ENCODE assay signal across 10 cellular contexts in genomic region chr7:13945670-13946069, GRCh38. TPM values are rescaled to one million over a fixed set of nuclear protein-coding genes. Genes with fewer than 3 reads are reported as not detected.
A peak's percentile ranks its signal among the peaks of the same experiment; 100 is the strongest.
DNase-seq lines count a peak whose midpoint lies in the region; ATAC-seq and TF ChIP-seq lines count a peak whose summit lies in the region.
"Had no signal": no experiment of that assay in that cellular context is flagged by ENCODE, and none has a peak within 500 bp of the region (broad histone marks: within the 10 kb centered on the region; RNA-seq: fewer than 3 reads in every experiment).

No MANE protein-coding gene starts in this region.

- ATAC-seq in heart left ventricle (peak in 3 of 4 donors; percentile 26 to 59 (median 51)), Right ventricle myocardium inferior (no peak), WTC11 (no peak), GM18502 (IDR thresholded peaks at IDR 0.05; ENCODE audit: poor library complexity, unreplicated experiment) (no peak)
- ATAC-seq: left lobe of liver had no signal

- POLR2A ChIA-PET in WTC11 (lab: Charles Lee), result no interaction called here

- no peaks in the 10 kb centered on the region for H3K27me3 Mint-ChIP-seq in WTC11 (ENCODE audit: low read depth)
- H3K27me3 Mint-ChIP-seq in Calu3 (ENCODE audit: unreplicated experiment), result no peaks in the 10 kb centered on the region

- CTCF ChIA-PET in WTC11 (lab: Charles Lee) (no interaction called here), Calu3 (lab: Charles Lee) (no interaction called here)

- no peak for DNase-seq in heart left ventricle
- DNase-seq in Right ventricle myocardium inferior (ENCODE audit: missing footprints), result no peak
- no peak for DNase-seq in WTC11 (ENCODE audit: low spot score)
- peak; percentile 50 for DNase-seq in kidney glomerular epithelial cell (lab: John Stamatoyannopoulos, UW)
- no peak for DNase-seq in Calu3
- no peak for DNase-seq in prostate gland (ENCODE audit: low spot score)
- DNase-seq in MV-4-11 (lab: John Stamatoyannopoulos, UW), result no peak

- TF ChIP-seq POLR2A in heart left ventricle (IDR thresholded peaks at IDR 0.05) (no peak), prostate gland (IDR thresholded peaks at IDR 0.05) (no peak)

- H3K4me1 ChIP-seq in heart left ventricle, result peaks cover 0 to 4% (median 0%) of the 10 kb centered on the region in 12 donors
- H3K4me1 ChIP-seq in prostate gland (replicated peaks), result no peaks in the 10 kb centered on the region

- H3K27me3 ChIP-seq in heart left ventricle, result no peaks in the 10 kb centered on the region
- no peaks in the 10 kb centered on the region for H3K27me3 ChIP-seq in prostate gland (replicated peaks; ENCODE audit: insufficient read depth)

- H3K4me3 Mint-ChIP-seq in WTC11, result no peak overlapping the region
- no peak overlapping the region for H3K4me3 Mint-ChIP-seq in Calu3 (ENCODE audit: low read depth, unreplicated experiment)

- peak overlapping the region; percentile 12; the same call in 1 of the 2 replicates for H3K27ac Mint-ChIP-seq in WTC11
- H3K27ac Mint-ChIP-seq in Calu3 (ENCODE audit: unreplicated experiment), result no peak overlapping the region

- H3K9me3 Mint-ChIP-seq in WTC11 (peaks cover 15% of the 10 kb centered on the region), Calu3 (ENCODE audit: low read depth, unreplicated experiment) (no peaks in the 10 kb centered on the region)

- H3K4me1 Mint-ChIP-seq in WTC11 (peaks cover 44% of the 10 kb centered on the region), Calu3 (ENCODE audit: low read depth, unreplicated experiment) (no peaks in the 10 kb centered on the region)

- H3K9me3 ChIP-seq in heart left ventricle, result no peaks in the 10 kb centered on the region
- H3K9me3 ChIP-seq in prostate gland, result no peaks in the 10 kb centered on the region

- H3K27ac ChIP-seq in heart left ventricle (no peak overlapping the region), prostate gland (no peak overlapping the region)
- H3K27ac ChIP-seq: epithelial cell of prostate had no signal

- intact Hi-C loops in heart left ventricle (cut with DNase I), result no loop called here
- intact Hi-C loops in Right ventricle myocardium inferior (cut with DNase I), result loop anchor here (2.0 kb wide), 1 partner anchor 23 kb away; no protein-coding TSS in a partner anchor
- intact Hi-C loops in Calu3 (cut with micrococcal nuclease; ENCODE audit: unreplicated experiment), result no loop called here
- intact Hi-C loops in prostate gland (cut with DNase I), result no loop called here

- no peak for TF ChIP-seq CTCF in heart left ventricle (IDR thresholded peaks at IDR 0.05)
- TF ChIP-seq CTCF in WTC11 (IDR thresholded peaks at IDR 0.05), result no peak
- no peak for TF ChIP-seq CTCF in Calu3 (IDR thresholded peaks at IDR 0.05; ENCODE audit: unreplicated experiment)
- no peak for TF ChIP-seq CTCF in prostate gland (IDR thresholded peaks at IDR 0.05)

- H3K4me3 ChIP-seq in heart left ventricle, result peak overlapping the region in 2 of 12 donors; percentile 11 to 18
- H3K4me3 ChIP-seq in prostate gland, result no peak overlapping the region

- H3K36me3 Mint-ChIP-seq in WTC11 (peaks cover 38% of the 10 kb centered on the region), Calu3 (ENCODE audit: insufficient read depth, unreplicated experiment) (no peaks in the 10 kb centered on the region)

- H3K36me3 ChIP-seq in heart left ventricle (no peaks in the 10 kb centered on the region), prostate gland (no peaks in the 10 kb centered on the region)

- no TSS peak for BruUV-seq in Calu3 (replicated peaks; lab: Mats Ljungman, UMichigan)

- 84 to 89% (median 86%) methylated on average over 7 of the region's 7 CpGs for WGBS in heart left ventricle, 4 donors
- WGBS in prostate gland, result 60% methylated on average over 7 of the region's 7 CpGs

TF ChIP-seq in WTC11, 78 proteins besides CTCF, POLR2A, EP300 and RAD21:
- TF ChIP-seq NFE2L1 (CRISPR knock-in tag; IDR thresholded peaks at IDR 0.05) (no peak), FOXP4 (CRISPR knock-in tag; IDR thresholded peaks at IDR 0.05) (no peak)

RNA-seq across cellular contexts. Expression of gene ETV1, which starts 43.8 kb away (rescaled TPM):
- 100 to 1,000 TPM in 2 of 9 donors, 10 to 100 TPM in 7; 37.5 to 118 (median 91.7) TPM for total RNA-seq in heart left ventricle
- polyA plus RNA-seq in heart left ventricle, result 10 to 100 TPM in 1 of 2 donors, 1 to 10 TPM in 1; 9.6 to 44.0 TPM
- 27.9 TPM for total RNA-seq in Right ventricle myocardium inferior
- total RNA-seq in WTC11 (2021), result 74.9 to 81.4 TPM (median 76.6 TPM) in 3 replicates
- total RNA-seq in Calu3 (2022), result 44.4 and 45.9 TPM in 2 replicates
- 1 to 10 TPM; 6.1 to 9.2 TPM for total RNA-seq in prostate gland

Comparison
In these comparisons a context has a peak if more than half of its experiments do, and no peak if none do; other contexts are left out.
1. ATAC-seq: peak in heart left ventricle (3 of 4); none in Right ventricle myocardium inferior (single experiment), WTC11 (single experiment) and GM18502 (single experiment).